Comparison of ENCODE assay signal across 8 cellular contexts in the genomic region with DNA sequence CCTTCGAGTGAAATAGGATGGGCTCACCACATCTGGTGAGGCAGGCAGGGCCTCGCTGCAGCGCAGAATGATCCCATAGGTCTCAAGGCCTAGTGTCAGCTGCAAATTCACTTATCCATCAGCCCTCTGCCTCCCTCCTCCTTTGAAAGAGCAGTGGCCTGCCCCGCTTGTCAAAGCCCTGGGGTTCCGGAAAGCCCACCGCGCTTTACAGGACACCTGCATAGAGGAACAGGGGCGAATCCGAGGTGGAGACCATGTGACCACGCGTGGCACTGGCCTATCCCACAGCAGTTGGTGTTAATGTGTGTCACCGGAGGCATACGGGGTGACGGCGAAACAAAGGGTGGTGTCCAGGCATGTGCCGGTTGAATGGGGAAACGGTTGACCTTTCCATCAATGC.
DNase-seq lines count a peak whose midpoint lies in the region; ATAC-seq, FAIRE-seq and TF ChIP-seq lines count a peak whose summit lies in the region.
"Not testable (repeated sequence)": the region's sequence is repeated elsewhere in the genome, so short reads cannot be mapped to it uniquely, and the experiment has no call there.

No MANE protein-coding gene starts in this region.

- 40% methylated on average over 17 of the region's 17 CpGs for WGBS in A549 (ENCODE audit: missing lambda C conversion rate)

- not testable (repeated sequence) for H3K4me3 ChIP-seq in A549

- H3K4me2 ChIP-seq in A549 = not testable (repeated sequence)

- H3K9me3 ChIP-seq in A549 = not testable (repeated sequence)

- peak; percentile 42 to 77; a peak in 2 of 6 replicates for ATAC-seq in A549
- not testable (repeated sequence) for ATAC-seq in Right ventricle myocardium superior (ENCODE audit: poor library complexity); sciatic nerve

- POLR2A ChIA-PET in A549 (lab: Yijun Ruan, JAX) = not testable (repeated sequence)

- H3K27ac Mint-ChIP-seq in chondrocyte (ENCODE audit: unreplicated experiment); type B pancreatic cell: not testable (repeated sequence)

- not testable (repeated sequence) for H3K36me3 Mint-ChIP-seq in chondrocyte (ENCODE audit: low read depth); type B pancreatic cell

- FAIRE-seq in A549 (lab: Jason Lieb, UNC) = not testable (repeated sequence)

- H3K4me3 Mint-ChIP-seq in chondrocyte (ENCODE audit: unreplicated experiment); type B pancreatic cell: not testable (repeated sequence)

- H3K27me3 Mint-ChIP-seq in chondrocyte (ENCODE audit: low read depth); type B pancreatic cell: not testable (repeated sequence)

- TF ChIP-seq POLR2A in A549 (IDR thresholded peaks at IDR 0.05; ENCODE audit: low read length) = not testable (repeated sequence)

- H3K4me1 ChIP-seq in A549 = not testable (repeated sequence)

- peaks cover 38% of the 10 kb centered on the region for H3K9me3 Mint-ChIP-seq in chondrocyte (ENCODE audit: low read depth)
- not testable (repeated sequence) for H3K9me3 Mint-ChIP-seq in type B pancreatic cell

- not testable (repeated sequence) for TF ChIP-seq RAD21 in A549 (conservative IDR thresholded peaks at IDR 0.05 in 1 of 2, IDR thresholded peaks at IDR 0.05 in 1 of 2)

- not testable (repeated sequence) for TF ChIP-seq CTCF in A549 (IDR thresholded peaks at IDR 0.05); chondrocyte (IDR thresholded peaks at IDR 0.05); type B pancreatic cell (conservative IDR thresholded peaks at IDR 0.05)

- not testable (repeated sequence) for H3K27ac ChIP-seq in A549

- TF ChIP-seq EP300 in A549 (IDR thresholded peaks at IDR 0.05) = not testable (repeated sequence)

- intact Hi-C loops in Right ventricle myocardium superior (cut with DNase I); sciatic nerve (cut with DNase I): not testable (repeated sequence)

- CTCF ChIA-PET in A549 (lab: Yijun Ruan, JAX) = not testable (repeated sequence)

- H3K4me1 Mint-ChIP-seq in chondrocyte (ENCODE audit: low read depth); type B pancreatic cell (ENCODE audit: unreplicated experiment): not testable (repeated sequence)

- DNase-seq in A549 (ENCODE audit: low read depth in 1 of 2, low spot score in 1 of 2) (peak in 1 of 2 experiments; percentile 16), RPMI8226 (peak; percentile 21), chondrocyte (ENCODE audit: low spot score) (peak; percentile 100), Right ventricle myocardium superior (peak; percentile 58), mesenteric fat pad (ENCODE audit: low spot score) (peak; percentile 95), sciatic nerve (ENCODE audit: low spot score) (peak; percentile 87), type B pancreatic cell (ENCODE audit: extremely low spot score, unreplicated experiment) (peak; percentile 84)
- DNase-seq in activated effector memory CD4-positive, alpha-beta T cell treated with anti-CD3 and anti-CD28 coated beads, Interleukin-2, amount 50 U/mL, for 16 hours = peak; percentile 63
